ENCODE assay signal across 20 cellular contexts in the genomic region with DNA sequence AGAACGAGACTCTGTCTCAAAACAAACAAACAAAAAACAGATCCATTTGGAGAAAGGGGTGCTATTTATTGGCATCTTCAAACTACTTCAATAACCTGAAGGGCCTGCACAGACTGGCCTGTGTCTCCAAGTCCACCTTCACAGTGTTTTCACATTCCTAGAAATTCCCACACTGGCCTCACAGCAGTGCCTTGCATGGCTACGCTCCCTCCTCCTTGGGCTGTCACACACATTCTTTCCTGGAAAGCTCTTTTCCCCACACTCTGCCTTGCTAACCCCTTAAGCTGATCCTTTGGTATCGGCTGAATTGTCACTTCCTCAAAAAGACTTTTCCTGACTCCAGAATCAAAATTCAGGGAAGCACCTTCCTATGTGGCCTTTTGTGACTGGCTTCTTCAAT.
"Had no signal": no experiment of that assay in that cellular context is flagged by ENCODE, and none has a peak within 500 bp of the region (broad histone marks: within the 10 kb centered on the region; RNA-seq: fewer than 3 reads in every experiment).

No MANE protein-coding gene starts in this region.

- H3K27ac Mint-ChIP-seq: naive thymus-derived CD4-positive, alpha-beta T cell; nephron had no signal

- DNase-seq: dermis blood vessel endothelial cell; hypothalamus; left cardiac atrium; left lung; mesenchymal stem cell; midbrain; naive thymus-derived CD4-positive, alpha-beta T cell; pancreas; stimulated activated CD4-positive, alpha-beta T cell treated with anti-CD3 and anti-CD28 coated beads, Interleukin-12 subunit alpha, Interleukin-12 subunit beta, amount 100 ng/mL, for 4 hours; stimulated activated CD4-positive, alpha-beta T cell treated with anti-CD3 and anti-CD28 coated beads, Interleukin-1b, Interleukin-23, amount 100 ng/mL, for 48 hours; stimulated activated CD4-positive, alpha-beta T cell treated with anti-CD3 and anti-CD28 coated beads, Interleukin-4, amount 100 ng/mL, for 1 hour; stimulated activated CD8-positive, alpha-beta memory T cell treated with anti-CD3 and anti-CD28 coated beads, Interleukin-4, amount 100 ng/mL, for 48 hours; stimulated activated naive CD4-positive, alpha-beta T cell; stimulated activated naive CD8-positive, alpha-beta T cell treated with anti-CD3 and anti-CD28 coated beads, Interleukin-15, amount 100 ng/mL, for 72 hours; thyroid gland; trophoblast cell had no signal

- H3K27ac ChIP-seq: coronary artery, left lung, pancreas, thyroid gland, vagina had no signal

- H3K9me3 ChIP-seq: left lung, pancreas, thyroid gland, vagina had no signal

- H3K4me3 ChIP-seq: coronary artery, left lung, pancreas, smooth muscle cell, thyroid gland, vagina had no signal

- H3K4me3 Mint-ChIP-seq: naive thymus-derived CD4-positive, alpha-beta T cell; nephron; stimulated activated naive CD8-positive, alpha-beta T cell treated with anti-CD3 and anti-CD28 coated beads, Interleukin-15, amount 100 ng/mL, for 72 hours had no signal

- H3K4me1 ChIP-seq: pancreas, thyroid gland had no signal

- H3K9me3 Mint-ChIP-seq: nephron; stimulated activated naive CD8-positive, alpha-beta T cell treated with anti-CD3 and anti-CD28 coated beads, Interleukin-15, amount 100 ng/mL, for 72 hours had no signal

- H3K27me3 Mint-ChIP-seq: stimulated activated naive CD8-positive, alpha-beta T cell treated with anti-CD3 and anti-CD28 coated beads, Interleukin-15, amount 100 ng/mL, for 72 hours had no signal

- H3K36me3 ChIP-seq: pancreas, thyroid gland, vagina had no signal

- H3K27me3 ChIP-seq: left lung, pancreas, thyroid gland, vagina had no signal

- H3K4me2 ChIP-seq: smooth muscle cell had no signal

- H3K4me1 Mint-ChIP-seq: nephron; stimulated activated naive CD8-positive, alpha-beta T cell treated with anti-CD3 and anti-CD28 coated beads, Interleukin-15, amount 100 ng/mL, for 72 hours had no signal
